In the genomic region with DNA sequence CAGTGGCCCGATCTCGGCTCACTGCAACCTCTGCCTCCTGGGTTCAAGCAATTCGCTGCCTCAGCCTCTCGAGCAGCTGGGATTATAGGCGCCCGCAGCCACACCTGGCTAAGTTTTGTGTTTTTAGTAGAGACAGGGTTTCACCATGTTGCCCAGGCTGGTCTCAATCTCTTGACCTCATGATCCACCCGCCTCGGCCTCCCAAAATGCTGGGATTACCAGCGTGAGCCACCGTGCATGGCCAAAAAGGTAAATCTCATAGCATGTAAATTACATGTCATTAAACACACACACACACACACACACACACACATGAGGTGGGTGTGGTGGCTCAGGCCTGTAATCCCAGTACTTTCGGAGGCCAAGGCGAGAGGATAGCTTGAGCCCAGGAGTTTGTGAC, we compare ENCODE assay signal across 1 cellular context. TPM values are rescaled to one million over a fixed set of nuclear protein-coding genes. Genes with fewer than 3 reads are reported as not detected.
"Had no signal": no experiment of that assay in that cellular context is flagged by ENCODE, and none has a peak within 500 bp of the region (broad histone marks: within the 10 kb centered on the region; RNA-seq: fewer than 3 reads in every experiment).

No MANE protein-coding gene starts in this region.

RNA-seq across cellular contexts. Expression of a gene that starts 53.7 kb away (rescaled TPM):
- total RNA-seq: OCI-LY7 had no signal
